ENCODE assay signal across 10 cellular contexts in genomic region chr6:44217332-44218143, GRCh38. TPM values are rescaled to one million over a fixed set of nuclear protein-coding genes. Genes with fewer than 3 reads are reported as not detected.
DNase-seq lines count a peak whose midpoint lies in the region; ATAC-seq and TF ChIP-seq lines count a peak whose summit lies in the region.
"Had no signal": no experiment of that assay in that cellular context is flagged by ENCODE, and none has a peak within 500 bp of the region (broad histone marks: within the 10 kb centered on the region; RNA-seq: fewer than 3 reads in every experiment).

No MANE protein-coding gene starts in this region.

- no peak for ATAC-seq in GM18517 (IDR thresholded peaks at IDR 0.05; ENCODE audit: unreplicated experiment)
- ATAC-seq: activated CD8-positive, alpha-beta T cell treated with anti-CD3 and anti-CD28 coated beads, Interleukin-2, amount 10 ng/mL, durations not matched to agents 7 days and 5 days had no signal

- H3K4me3 ChIP-seq in adipocyte (ENCODE audit: low read length), result peak overlapping the region; percentile 26
- H3K4me3 ChIP-seq in iPS-18c (ENCODE audit: insufficient read depth, low read depth, low read length), result peak overlapping the region; percentile 34; the same call in 1 of the 2 replicates
- peak overlapping the region; percentile 30 to 54 (median 43) for H3K4me3 ChIP-seq in skeletal muscle tissue (ENCODE audit: low read length in 3 of 3)

- H3K27me3 ChIP-seq in adipocyte (replicated peaks; ENCODE audit: control insufficient read depth, insufficient read depth, low read length), result no peaks in the 10 kb centered on the region
- H3K27me3 ChIP-seq in skeletal muscle tissue (ENCODE audit: control insufficient read depth in 3 of 3, insufficient read depth in 3 of 3, low read length in 3 of 3), result no peaks in the 10 kb centered on the region

- peaks cover 41% of the 10 kb centered on the region for H3K4me1 ChIP-seq in adipocyte (ENCODE audit: control insufficient read depth, insufficient read depth, low read length)
- H3K4me1 ChIP-seq in skeletal muscle tissue (ENCODE audit: control insufficient read depth in 3 of 3, insufficient read depth in 3 of 3, low read length in 3 of 3), result peaks cover 45 to 51% (median 47%) of the 10 kb centered on the region in 3 donors

- DNase-seq in GM20000 (ENCODE audit: low spot score) (peak; percentile 8), adipocyte (ENCODE audit: low read depth) (no peak), NCI-H1417 (lab: John Stamatoyannopoulos, UW) (no peak), HuH-7.5 (ENCODE audit: low spot score) (no peak)
- no peak for DNase-seq in activated naive CD4-positive, alpha-beta T cell treated with anti-CD3 and anti-CD28 coated beads, Interleukin-2, amount 50 U/mL, for 16 hours
- DNase-seq: activated CD8-positive, alpha-beta T cell treated with anti-CD3 and anti-CD28 coated beads, Interleukin-2, amount 10 ng/mL, durations not matched to agents 7 days and 5 days; NCI-H510A treated with DMSO at 0.1 percent for 48 hours had no signal

- H3K36me3 ChIP-seq in adipocyte (ENCODE audit: control insufficient read depth, insufficient read depth, low read length, severe bottlenecking) (no peaks in the 10 kb centered on the region), skeletal muscle tissue (ENCODE audit: control insufficient read depth in 3 of 3, insufficient read depth in 3 of 3, low read length in 3 of 3) (no peaks in the 10 kb centered on the region)

- H3K9ac ChIP-seq in adipocyte (ENCODE audit: low read length) (peak overlapping the region; percentile 81), skeletal muscle tissue (ENCODE audit: low read depth in 1 of 3, low read length in 3 of 3) (peak overlapping the region; percentile 53 to 77 (median 66))

- H3K27ac ChIP-seq in skeletal muscle tissue (ENCODE audit: low read depth, low read length), result peak overlapping the region; percentile 94

- TF ChIP-seq CTCF in GM20000 (IDR thresholded peaks at IDR 0.05; ENCODE audit: extremely low read depth, missing control alignments), result no peak

- H3K9me3 ChIP-seq in adipocyte (ENCODE audit: control insufficient read depth, low read length) (no peaks in the 10 kb centered on the region), iPS-18c (ENCODE audit: control insufficient read depth, insufficient read depth, low read length) (no peaks in the 10 kb centered on the region), skeletal muscle tissue (ENCODE audit: control insufficient read depth in 3 of 3, low read length in 3 of 3) (no peaks in the 10 kb centered on the region)

RNA-seq across cellular contexts. Expression of gene MYMX, which starts 0.8 kb away (rescaled TPM):
- 7.3 TPM for total RNA-seq in skeletal muscle tissue
- total RNA-seq: activated CD8-positive, alpha-beta T cell treated with anti-CD3 and anti-CD28 coated beads, Interleukin-2, amount 10 ng/mL, durations not matched to agents 7 days and 5 days had no signal

RNA-seq across cellular contexts. Expression of gene SLC29A1, which starts 5.9 kb away (rescaled TPM):
- total RNA-seq in skeletal muscle tissue, result 14.6 TPM

RNA-seq across cellular contexts. Expression of gene HSP90AB1, which starts 29.4 kb away (rescaled TPM):
- total RNA-seq in skeletal muscle tissue, result 474 TPM

RNA-seq across cellular contexts. Expression of gene SLC35B2, which starts 39.8 kb away (rescaled TPM):
- 26.1 TPM for total RNA-seq in skeletal muscle tissue

RNA-seq across cellular contexts. Expression of gene NFKBIE, which starts 47.8 kb away (rescaled TPM):
- total RNA-seq in skeletal muscle tissue, result 6.3 TPM
